In the genomic region with DNA sequence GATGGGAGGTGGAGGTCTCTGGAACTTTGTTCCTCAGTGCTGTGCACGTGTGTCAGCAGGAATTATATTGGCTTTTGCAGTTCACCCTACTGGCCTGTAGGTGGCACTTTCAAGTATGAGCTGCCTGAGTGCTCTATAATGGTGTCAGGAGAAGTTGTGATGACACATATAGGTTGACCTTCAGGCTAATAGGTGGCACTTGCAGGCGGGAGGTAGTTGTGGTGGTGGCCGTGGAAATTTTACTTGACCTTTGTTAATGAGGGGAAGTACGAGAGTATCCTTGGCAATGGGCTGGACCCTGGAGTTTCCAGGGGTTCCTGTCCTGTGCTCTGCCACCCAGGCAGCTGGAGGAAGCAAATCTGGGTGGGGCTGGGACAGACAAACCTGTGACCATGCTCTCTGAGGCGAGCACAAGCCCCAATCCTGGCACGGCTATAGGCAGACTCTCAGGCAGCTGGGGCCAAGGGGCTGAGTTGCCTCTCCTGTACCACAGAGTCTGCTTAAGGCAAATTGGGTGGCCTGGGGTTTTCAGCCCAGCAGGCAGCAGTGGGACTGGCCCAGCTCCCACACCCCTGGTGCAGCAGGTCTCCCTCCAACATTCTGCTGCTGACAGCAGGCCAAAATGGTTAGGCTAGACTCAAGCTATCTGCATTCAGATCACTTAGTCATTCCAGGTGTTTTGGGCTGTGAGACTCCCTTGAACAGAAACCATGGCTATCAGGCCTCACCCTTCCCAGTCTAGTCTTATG, we compare ENCODE assay signal across 8 cellular contexts.
DNase-seq lines count a peak whose midpoint lies in the region; ATAC-seq and TF ChIP-seq lines count a peak whose summit lies in the region.

No MANE protein-coding gene starts in this region.

- H3K4me3 ChIP-seq in fibroblast of the aortic adventitia (ENCODE audit: low read depth, low read length) (no peak overlapping the region), gastrocnemius medialis (no peak overlapping the region)

- TF ChIP-seq CTCF in fibroblast of the aortic adventitia (IDR thresholded peaks at IDR 0.05; ENCODE audit: insufficient read depth, low read length) (peak; percentile 68), gastrocnemius medialis (IDR thresholded peaks at IDR 0.05 in 4 of 5, conservative IDR thresholded peaks at IDR 0.05 in 1 of 5) (peak in 3 of 5 experiments; percentile 23 to 42 (median 29))

- ATAC-seq in GM18502 (IDR thresholded peaks at IDR 0.05; ENCODE audit: poor library complexity, unreplicated experiment), result peak; percentile 89
- peak; percentile 79 for ATAC-seq in HG02759 (IDR thresholded peaks at IDR 0.05; ENCODE audit: unreplicated experiment)
- no peak for ATAC-seq in gastrocnemius medialis

- peaks cover 4% of the 10 kb centered on the region for H3K4me1 Mint-ChIP-seq in activated CD4-positive, alpha-beta T cell treated with anti-CD3 and anti-CD28 coated beads, Interleukin-2, amount 10 ng/mL, durations not matched to agents 7 days and 5 days

- POLR2A ChIA-PET in activated CD4-positive, alpha-beta T cell treated with anti-CD3 and anti-CD28 coated beads, Interleukin-2, amount 10 ng/mL, durations not matched to agents 7 days and 5 days (lab: Charles Lee), result no interaction called here

- intact Hi-C loops in gastrocnemius medialis (cut with DNase I; ENCODE audit: low total_unique reads), result no loop called here

- H3K27ac ChIP-seq in gastrocnemius medialis, result no peak overlapping the region

- in situ Hi-C loops in gastrocnemius medialis (cut with MboI; ENCODE audit: low sequenced_read_pairs in 4 of 4), result no loop called here

- H3K27ac Mint-ChIP-seq in activated CD4-positive, alpha-beta T cell treated with anti-CD3 and anti-CD28 coated beads, Interleukin-2, amount 10 ng/mL, durations not matched to agents 7 days and 5 days, result no peak overlapping the region

- DNase-seq in AG20443 (ENCODE audit: low spot score), result peak; percentile 31
- peak; percentile 73 for DNase-seq in NAMALWA (ENCODE audit: low spot score)
- peak; percentile 28 for DNase-seq in activated CD4-positive, alpha-beta T cell treated with anti-CD3 and anti-CD28 coated beads, Interleukin-2, amount 10 ng/mL, durations not matched to agents 7 days and 5 days
- DNase-seq in fibroblast of the aortic adventitia (ENCODE audit: low read depth), result peak; percentile 37
- no peak for DNase-seq in gastrocnemius medialis
- no peak for DNase-seq in NCI-H1436 (lab: John Stamatoyannopoulos, UW)

- H3K4me1 ChIP-seq in gastrocnemius medialis, result no peaks in the 10 kb centered on the region

- no peaks in the 10 kb centered on the region for H3K27me3 Mint-ChIP-seq in activated CD4-positive, alpha-beta T cell treated with anti-CD3 and anti-CD28 coated beads, Interleukin-2, amount 10 ng/mL, durations not matched to agents 7 days and 5 days

- H3K9me3 ChIP-seq in gastrocnemius medialis, result no peaks in the 10 kb centered on the region

- CTCF ChIA-PET in activated CD4-positive, alpha-beta T cell treated with anti-CD3 and anti-CD28 coated beads, Interleukin-2, amount 10 ng/mL, durations not matched to agents 7 days and 5 days (lab: Charles Lee), result interaction anchor here (0.6 to 1.4 kb wide), 11 partner anchors 10 to 72 kb away, joined by 3 to 5 read pairs (median 4); no protein-coding TSS in a partner anchor

- H3K36me3 Mint-ChIP-seq in activated CD4-positive, alpha-beta T cell treated with anti-CD3 and anti-CD28 coated beads, Interleukin-2, amount 10 ng/mL, durations not matched to agents 7 days and 5 days (ENCODE audit: low read depth), result no peaks in the 10 kb centered on the region

- no peak overlapping the region for H3K4me3 Mint-ChIP-seq in activated CD4-positive, alpha-beta T cell treated with anti-CD3 and anti-CD28 coated beads, Interleukin-2, amount 10 ng/mL, durations not matched to agents 7 days and 5 days

- H3K36me3 ChIP-seq in gastrocnemius medialis, result no peaks in the 10 kb centered on the region

- no peaks in the 10 kb centered on the region for H3K9me3 Mint-ChIP-seq in activated CD4-positive, alpha-beta T cell treated with anti-CD3 and anti-CD28 coated beads, Interleukin-2, amount 10 ng/mL, durations not matched to agents 7 days and 5 days

- H3K27me3 ChIP-seq in gastrocnemius medialis, result no peaks in the 10 kb centered on the region

- TF ChIP-seq POLR2A in gastrocnemius medialis (IDR thresholded peaks at IDR 0.05), result no peak

Comparison
In these comparisons a context has a peak if more than half of its experiments do, and no peak if none do; other contexts are left out.
1. DNase-seq: peak in AG20443 (single experiment), NAMALWA (single experiment), activated CD4-positive, alpha-beta T cell treated with anti-CD3 and anti-CD28 coated beads, Interleukin-2, amount 10 ng/mL, durations not matched to agents 7 days and 5 days (single experiment) and fibroblast of the aortic adventitia (single experiment); none in gastrocnemius medialis (0 of 2) and NCI-H1436 (single experiment).
2. ATAC-seq: peak in GM18502 (single experiment) and HG02759 (single experiment); none in gastrocnemius medialis (0 of 2).